In genomic region chr16:46688657-46689491, GRCh38 we compare ENCODE assay signal across 8 cellular contexts. TPM values are rescaled to one million over a fixed set of nuclear protein-coding genes. Genes with fewer than 3 reads are reported as not detected.
A peak's percentile ranks its signal among the peaks of the same experiment; 100 is the strongest.
DNase-seq lines count a peak whose midpoint lies in the region; ATAC-seq, FAIRE-seq and TF ChIP-seq lines count a peak whose summit lies in the region.

TSS of gene VPS35 (minus strand) at chr16:46689178. CDS start at chr16:46689133, 45 bp downstream.

- H3K4me3 ChIP-seq in AG04450 (ENCODE audit: low read depth, low read length) (peak within 1 kb of the TSS; percentile 94), WERI-Rb-1 (ENCODE audit: low read depth, low read length) (peak within 1 kb of the TSS; percentile 72), bronchial epithelial cell (ENCODE audit: low read depth, low read length) (peak within 1 kb of the TSS; percentile 94)

- H3K27me3 ChIP-seq in AG04450 (ENCODE audit: control insufficient read depth, insufficient read depth, low read length) = no peaks in the 10 kb centered on the region
- no peaks in the 10 kb centered on the region for H3K27me3 ChIP-seq in WERI-Rb-1 (ENCODE audit: insufficient read depth, low read depth, severe bottlenecking)
- no peaks in the 10 kb centered on the region for H3K27me3 ChIP-seq in bronchial epithelial cell (ENCODE audit: control insufficient read depth, insufficient read depth, low read length)

- H3K9me3 ChIP-seq in AG04450 (ENCODE audit: control insufficient read depth, insufficient read depth, low read length) (peaks cover 3% of the 10 kb centered on the region; the same call in 1 of the 2 replicates), WERI-Rb-1 (ENCODE audit: severe bottlenecking) (no peaks in the 10 kb centered on the region)

- ATAC-seq in GM18873 (IDR thresholded peaks at IDR 0.05; ENCODE audit: low FRiP score, unreplicated experiment) = peak; percentile 90
- peak; percentile 78 for ATAC-seq in HG03139 (IDR thresholded peaks at IDR 0.05; ENCODE audit: unreplicated experiment)

- FAIRE-seq in bronchial epithelial cell (lab: Jason Lieb, UNC) = no peak

- TF ChIP-seq CTCF in AG04450 (IDR thresholded peaks at IDR 0.05; ENCODE audit: low read depth, low read length) (0 out of 2 replicates have a peak, but pooled peaks have one; percentile 8), WERI-Rb-1 (IDR thresholded peaks at IDR 0.05; ENCODE audit: low read depth, low read length) (peak; percentile 60), bronchial epithelial cell (IDR thresholded peaks at IDR 0.05; ENCODE audit: insufficient read depth, low read length, severe bottlenecking) (peak; percentile 26)

- POLR2A ChIA-PET in AG04450 (lab: Yijun Ruan, JAX) = interaction anchor here (0.6 to 0.9 kb wide), 2 partner anchors 11 to 158 kb away, joined by 3 to 4 read pairs; no protein-coding TSS in a partner anchor

- H3K27ac ChIP-seq in AG04450 (ENCODE audit: low read depth, low read length) (peak within 1 kb of the TSS; percentile 95), WERI-Rb-1 (peak within 1 kb of the TSS; percentile 98)

- H3K36me3 ChIP-seq in WERI-Rb-1 (peaks cover 28% of the 10 kb centered on the region), bronchial epithelial cell (ENCODE audit: control insufficient read depth, insufficient read depth, low read length) (peaks cover 2% of the 10 kb centered on the region)

- CTCF ChIA-PET in AG04450 (lab: Charles Lee) = interaction anchor here (0.6 to 4.3 kb wide), 9 partner anchors 11 to 175 kb away, joined by 3 to 29 read pairs (median 4); no protein-coding TSS in a partner anchor

- DNase-seq in AG04450 (ENCODE audit: low read depth, low spot score) (peak; percentile 97), NCI-H2196 treated with DMSO at 0.1 percent for 48 hours (lab: John Stamatoyannopoulos, UW; ENCODE audit: unreplicated experiment) (peak; percentile 85), WERI-Rb-1 (peak; percentile 99), bronchial epithelial cell (ENCODE audit: low read depth) (peak; percentile 94), iPS-NIHi7 (ENCODE audit: extremely low spot score) (peak; percentile 95), smooth muscle cell of the brain vasculature (ENCODE audit: low read depth, low spot score) (peak; percentile 97)

RNA-seq across cellular contexts. Expression of gene VPS35, which starts in this region (rescaled TPM):
- 52.8 and 73.2 TPM in 2 replicates for polyA plus RNA-seq in AG04450 (2011; rRNA removed)
- 32.1 and 58.6 TPM in 2 replicates for polyA minus RNA-seq in AG04450 (2011; rRNA and poly(A)+ RNA removed)
- total RNA-seq in bronchial epithelial cell = 53.6 and 116 TPM in 2 replicates

Comparison
In these comparisons a context has a peak if more than half of its experiments do, and no peak if none do; other contexts are left out.
1. Peak in every context shown above with its lines: DNase-seq, ATAC-seq, H3K4me3 ChIP-seq and H3K27ac ChIP-seq.
2. CTCF ChIP-seq: peak in every context shown above with its lines; median percentile 60 in WERI-Rb-1; 26 in bronchial epithelial cell; 8 in AG04450.